14 cellular contexts compared by ENCODE assay signal in the genomic region with DNA sequence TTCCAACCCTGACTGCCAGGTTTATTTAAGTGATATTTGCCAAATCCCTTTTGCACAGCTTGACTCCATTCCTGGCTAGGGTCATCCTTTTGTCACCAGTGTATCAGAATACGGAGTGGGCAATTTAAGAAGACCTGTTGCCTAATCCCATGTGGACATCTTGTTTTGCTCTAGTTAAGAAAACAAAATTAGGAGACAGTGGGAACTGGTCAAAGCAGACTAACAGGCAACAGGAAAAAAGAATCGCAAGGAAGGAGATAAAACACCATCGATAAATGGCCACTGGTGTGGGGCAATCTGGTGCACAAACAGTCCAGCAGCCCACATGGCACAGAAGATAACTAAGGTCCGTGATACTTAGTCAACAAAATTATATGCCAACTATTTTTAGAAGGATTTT.
"Had no signal": no experiment of that assay in that cellular context is flagged by ENCODE, and none has a peak within 500 bp of the region (broad histone marks: within the 10 kb centered on the region; RNA-seq: fewer than 3 reads in every experiment).

No MANE protein-coding gene starts in this region.

- H3K4me3 ChIP-seq: dorsolateral prefrontal cortex, esophagus muscularis mucosa, pancreas, smooth muscle cell, thyroid gland, uterus had no signal

- H3K36me3 ChIP-seq: pancreas, thyroid gland, uterus had no signal

- H3K27ac ChIP-seq: dorsolateral prefrontal cortex, esophagus muscularis mucosa, pancreas, thyroid gland, uterus had no signal

- DNase-seq: activated CD4-positive, alpha-beta memory T cell treated with anti-CD3 and anti-CD28 coated beads for 36 hours; activated CD4-positive, CD25-positive, alpha-beta regulatory T cell treated with anti-CD3 and anti-CD28 coated beads, Interleukin-2, amount 50 U/mL, for 72 hours; activated gamma-delta T cell treated with Interleukin-2 at 50 U/mL for 16 hours; activated naive CD8-positive, alpha-beta T cell treated with anti-CD3 and anti-CD28 coated beads, Interleukin-2, amount 10 ng/mL, durations not matched to agents 7 days and 5 days; activated T-cell treated with anti-CD3 and anti-CD28 coated beads, Interleukin-2, amount 50 U/mL, for 48 hours; anterior cingulate cortex; dorsolateral prefrontal cortex; foreskin fibroblast; pancreas; T-helper 17 cell; thyroid gland; uterus had no signal

- H3K4me1 ChIP-seq: uterus had no signal

- H3K9me3 ChIP-seq: esophagus muscularis mucosa, pancreas, thyroid gland, uterus had no signal

- ATAC-seq: pancreas, T-helper 17 cell had no signal

- H3K4me3 Mint-ChIP-seq: activated CD4-positive, alpha-beta memory T cell treated with anti-CD3 and anti-CD28 coated beads for 36 hours; activated naive CD8-positive, alpha-beta T cell treated with anti-CD3 and anti-CD28 coated beads, Interleukin-2, amount 10 ng/mL, durations not matched to agents 7 days and 5 days; T-helper 17 cell had no signal

- H3K27ac Mint-ChIP-seq: activated CD4-positive, alpha-beta memory T cell treated with anti-CD3 and anti-CD28 coated beads for 36 hours; activated naive CD8-positive, alpha-beta T cell treated with anti-CD3 and anti-CD28 coated beads, Interleukin-2, amount 10 ng/mL, durations not matched to agents 7 days and 5 days; T-helper 17 cell had no signal

- H3K27me3 ChIP-seq: dorsolateral prefrontal cortex, esophagus muscularis mucosa, pancreas, thyroid gland, uterus had no signal

- H3K9me3 Mint-ChIP-seq: activated CD4-positive, alpha-beta memory T cell treated with anti-CD3 and anti-CD28 coated beads for 36 hours had no signal

- H3K27me3 Mint-ChIP-seq: activated CD4-positive, alpha-beta memory T cell treated with anti-CD3 and anti-CD28 coated beads for 36 hours; activated naive CD8-positive, alpha-beta T cell treated with anti-CD3 and anti-CD28 coated beads, Interleukin-2, amount 10 ng/mL, durations not matched to agents 7 days and 5 days; T-helper 17 cell had no signal
